Comparison of ENCODE assay signal across 9 cellular contexts in the genomic region with DNA sequence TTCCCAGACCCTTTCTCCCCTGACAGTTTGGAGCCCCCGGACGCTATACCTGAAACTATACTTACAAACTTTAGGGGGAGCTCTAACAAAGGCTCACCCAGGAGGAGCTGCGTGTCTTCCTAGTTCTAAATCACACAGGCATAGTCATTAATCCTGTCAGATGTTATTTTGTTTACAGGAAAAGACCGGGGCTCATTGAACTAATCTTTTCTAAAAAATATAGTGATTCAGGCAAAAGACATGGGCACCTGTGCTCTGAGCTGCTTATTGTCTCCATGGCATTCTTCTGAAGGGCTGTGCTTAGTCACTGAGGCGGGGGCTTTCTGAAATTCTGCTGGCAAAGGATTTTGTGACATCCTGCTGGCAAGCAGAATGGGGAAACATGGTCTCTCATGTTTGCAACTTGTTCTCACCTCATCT.
DNase-seq lines count a peak whose midpoint lies in the region; ATAC-seq and TF ChIP-seq lines count a peak whose summit lies in the region.
"Had no signal": no experiment of that assay in that cellular context is flagged by ENCODE, and none has a peak within 500 bp of the region (broad histone marks: within the 10 kb centered on the region; RNA-seq: fewer than 3 reads in every experiment).

No MANE protein-coding gene starts in this region.

- TF ChIP-seq CTCF in brain microvascular endothelial cell (IDR thresholded peaks at IDR 0.05; ENCODE audit: low read depth, low read length, missing control alignments) (peak; percentile 21), spleen (IDR thresholded peaks at IDR 0.05 in 8 of 11, conservative IDR thresholded peaks at IDR 0.05 in 3 of 11) (peak in 1 of 11 experiments; percentile 15)

- no peaks in the 10 kb centered on the region for H3K27me3 ChIP-seq in brain microvascular endothelial cell (replicated peaks)
- no peaks in the 10 kb centered on the region for H3K27me3 ChIP-seq in spleen (replicated peaks in 1 of 7)

- WGBS in spleen, 5 donors = 5 to 12% (median 6%) methylated on average over 5 of the region's 5 CpGs

- no peaks in the 10 kb centered on the region for H3K36me3 ChIP-seq in brain microvascular endothelial cell (replicated peaks)
- H3K36me3 ChIP-seq in spleen = no peaks in the 10 kb centered on the region

- ATAC-seq in activated CD4-positive, alpha-beta T cell treated with anti-CD3 and anti-CD28 coated beads for 36 hours = peak; percentile 53
- peak; percentile 75 to 81 for ATAC-seq in stimulated activated naive B cell treated with anti-CD40 and anti-IgM and Interleukin-4, amounts not matched to agents 10 μg/mL and 1 μg/mL and 100 μg/mL, for 72 hours (replicated peaks)
- no peak for ATAC-seq in GM19328 (IDR thresholded peaks at IDR 0.05; ENCODE audit: unreplicated experiment)

- POLR2A ChIA-PET in activated CD4-positive, alpha-beta T cell treated with anti-CD3 and anti-CD28 coated beads for 36 hours (lab: Charles Lee) = no interaction called here

- no peaks in the 10 kb centered on the region for H3K27me3 Mint-ChIP-seq in activated CD4-positive, alpha-beta T cell treated with anti-CD3 and anti-CD28 coated beads for 36 hours
- no peaks in the 10 kb centered on the region for H3K27me3 Mint-ChIP-seq in stimulated activated naive B cell treated with anti-CD40 and anti-IgM and Interleukin-4, amounts not matched to agents 10 μg/mL and 1 μg/mL and 100 μg/mL, for 72 hours
- H3K27me3 Mint-ChIP-seq: activated naive CD8-positive, alpha-beta T cell treated with anti-CD3 and anti-CD28 coated beads for 36 hours had no signal

- no peaks in the 10 kb centered on the region for H3K4me1 ChIP-seq in spleen

- no peaks in the 10 kb centered on the region for H3K36me3 Mint-ChIP-seq in activated CD4-positive, alpha-beta T cell treated with anti-CD3 and anti-CD28 coated beads for 36 hours (ENCODE audit: low read depth)
- no peaks in the 10 kb centered on the region for H3K36me3 Mint-ChIP-seq in stimulated activated naive B cell treated with anti-CD40 and anti-IgM and Interleukin-4, amounts not matched to agents 10 μg/mL and 1 μg/mL and 100 μg/mL, for 72 hours
- H3K36me3 Mint-ChIP-seq: activated naive CD8-positive, alpha-beta T cell treated with anti-CD3 and anti-CD28 coated beads for 36 hours had no signal

- H3K9me3 Mint-ChIP-seq in activated CD4-positive, alpha-beta T cell treated with anti-CD3 and anti-CD28 coated beads for 36 hours (ENCODE audit: low read depth) = no peaks in the 10 kb centered on the region
- H3K9me3 Mint-ChIP-seq in stimulated activated naive B cell treated with anti-CD40 and anti-IgM and Interleukin-4, amounts not matched to agents 10 μg/mL and 1 μg/mL and 100 μg/mL, for 72 hours = no peaks in the 10 kb centered on the region
- H3K9me3 Mint-ChIP-seq: activated naive CD8-positive, alpha-beta T cell treated with anti-CD3 and anti-CD28 coated beads for 36 hours had no signal

- peak overlapping the region; percentile 10 for H3K4me3 Mint-ChIP-seq in activated CD4-positive, alpha-beta T cell treated with anti-CD3 and anti-CD28 coated beads for 36 hours
- peak overlapping the region in 1 of 2 donors; percentile 55 for H3K4me3 Mint-ChIP-seq in stimulated activated naive B cell treated with anti-CD40 and anti-IgM and Interleukin-4, amounts not matched to agents 10 μg/mL and 1 μg/mL and 100 μg/mL, for 72 hours
- H3K4me3 Mint-ChIP-seq: activated naive CD8-positive, alpha-beta T cell treated with anti-CD3 and anti-CD28 coated beads for 36 hours had no signal

- in situ Hi-C loops in brain microvascular endothelial cell (cut with HindIII; ENCODE audit: low pct_ligation_motif_present, low sequenced_read_pairs) = no loop called here

- H3K27ac ChIP-seq in brain microvascular endothelial cell = no peak overlapping the region
- no peak overlapping the region for H3K27ac ChIP-seq in spleen

- intact Hi-C loops in activated CD4-positive, alpha-beta T cell treated with anti-CD3 and anti-CD28 coated beads for 36 hours (cut with DNase I, micrococcal nuclease) = loop anchor here in 1 of 2 experiments (10.0 kb wide), 1 partner anchor 210 kb away; no protein-coding TSS in a partner anchor
- intact Hi-C loops in spleen (cut with DNase I; ENCODE audit: low total_unique reads) = no loop called here

- no peak overlapping the region for H3K27ac Mint-ChIP-seq in activated CD4-positive, alpha-beta T cell treated with anti-CD3 and anti-CD28 coated beads for 36 hours
- H3K27ac Mint-ChIP-seq in stimulated activated naive B cell treated with anti-CD40 and anti-IgM and Interleukin-4, amounts not matched to agents 10 μg/mL and 1 μg/mL and 100 μg/mL, for 72 hours = no peak overlapping the region
- H3K27ac Mint-ChIP-seq: activated naive CD8-positive, alpha-beta T cell treated with anti-CD3 and anti-CD28 coated beads for 36 hours had no signal

- CTCF ChIA-PET in activated CD4-positive, alpha-beta T cell treated with anti-CD3 and anti-CD28 coated beads for 36 hours (lab: Charles Lee) = no interaction called here

- peaks cover 0 to 5% (median 0%) of the 10 kb centered on the region in 8 donors for H3K9me3 ChIP-seq in spleen

- TF ChIP-seq POLR2A in spleen (IDR thresholded peaks at IDR 0.05) = no peak

- peak; percentile 18 for DNase-seq in activated CD4-positive, alpha-beta T cell treated with anti-CD3 and anti-CD28 coated beads for 36 hours
- no peak for DNase-seq in activated CD4-positive, alpha-beta T cell treated with anti-CD3 and anti-CD28 coated beads for 48 hours
- DNase-seq in NCI-H524 treated with DMSO at 0.1 percent for 48 hours (lab: John Stamatoyannopoulos, UW) (peak; percentile 40), brain microvascular endothelial cell (no peak), spleen (no peak), inferior parietal cortex (ENCODE audit: extremely low spot score) (no peak)
- no peak for DNase-seq in stimulated activated naive B cell treated with anti-CD40 and anti-IgM and Interleukin-4, amounts not matched to agents 10 μg/mL and 1 μg/mL and 100 μg/mL, for 72 hours
- DNase-seq: activated naive CD8-positive, alpha-beta T cell treated with anti-CD3 and anti-CD28 coated beads for 36 hours had no signal

- H3K4me3 ChIP-seq in brain microvascular endothelial cell (ENCODE audit: low read depth, low read length) (no peak overlapping the region), spleen (no peak overlapping the region)

- H3K4me1 Mint-ChIP-seq in activated CD4-positive, alpha-beta T cell treated with anti-CD3 and anti-CD28 coated beads for 36 hours = peaks cover 4% of the 10 kb centered on the region
- peaks cover 0 to 7% of the 10 kb centered on the region in 2 donors for H3K4me1 Mint-ChIP-seq in stimulated activated naive B cell treated with anti-CD40 and anti-IgM and Interleukin-4, amounts not matched to agents 10 μg/mL and 1 μg/mL and 100 μg/mL, for 72 hours

Comparison
In these comparisons a context has a peak if more than half of its experiments do, and no peak if none do; other contexts are left out.
1. DNase-seq: peak in activated CD4-positive, alpha-beta T cell treated with anti-CD3 and anti-CD28 coated beads for 36 hours (single experiment) and NCI-H524 treated with DMSO at 0.1 percent for 48 hours (single experiment); none in activated CD4-positive, alpha-beta T cell treated with anti-CD3 and anti-CD28 coated beads for 48 hours (single experiment), brain microvascular endothelial cell (single experiment), stimulated activated naive B cell treated with anti-CD40 and anti-IgM and Interleukin-4, amounts not matched to agents 10 μg/mL and 1 μg/mL and 100 μg/mL, for 72 hours (single experiment), spleen (single experiment) and inferior parietal cortex (single experiment).